ENCODE assay signal across 19 cellular contexts in the genomic region with DNA sequence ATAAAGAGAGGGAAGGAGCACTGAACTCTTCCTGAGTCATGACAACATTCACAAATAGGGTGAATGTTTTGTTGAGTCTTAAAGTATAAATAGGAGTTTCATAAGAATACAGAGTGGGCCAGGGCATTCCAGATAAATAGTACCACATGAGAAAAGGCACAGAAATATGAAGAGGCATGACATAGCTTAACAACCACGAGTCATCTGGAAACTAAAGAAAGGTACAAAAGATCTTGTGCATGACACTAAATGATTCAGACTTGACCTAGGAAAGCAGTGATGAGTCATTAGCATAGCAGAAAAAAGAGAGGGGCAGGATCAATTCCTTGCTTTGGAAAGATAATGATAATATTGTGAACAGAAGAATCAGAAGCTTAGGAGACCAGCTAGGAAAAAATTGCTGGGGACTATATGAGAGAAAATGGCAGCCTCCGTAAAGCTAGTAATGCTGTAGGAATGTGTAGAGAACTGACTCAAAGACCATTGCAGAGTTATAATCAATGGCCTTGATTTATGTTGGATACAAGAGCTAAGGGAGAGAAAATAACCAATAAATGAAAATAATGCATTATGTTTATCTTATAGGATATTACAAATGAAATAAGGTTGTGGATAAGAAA. TPM values are rescaled to one million over a fixed set of nuclear protein-coding genes. Genes with fewer than 3 reads are reported as not detected.
A peak's percentile ranks its signal among the peaks of the same experiment; 100 is the strongest.
DNase-seq lines count a peak whose midpoint lies in the region; TF ChIP-seq lines count a peak whose summit lies in the region.
"Had no signal": no experiment of that assay in that cellular context is flagged by ENCODE, and none has a peak within 500 bp of the region (broad histone marks: within the 10 kb centered on the region; RNA-seq: fewer than 3 reads in every experiment).

No MANE protein-coding gene starts in this region.

- peak overlapping the region; percentile 49 to 58 for H3K27ac ChIP-seq in tibial artery
- H3K27ac ChIP-seq: C4-2B had no signal

- TF ChIP-seq CTCF in MCF 10A (IDR thresholded peaks at IDR 0.05; ENCODE audit: unreplicated experiment) (no peak), foreskin fibroblast (IDR thresholded peaks at IDR 0.05; ENCODE audit: low read depth, low read length) (no peak), tibial artery (IDR thresholded peaks at IDR 0.05) (no peak)

- no peaks in the 10 kb centered on the region for H3K27me3 Mint-ChIP-seq in MCF 10A (ENCODE audit: insufficient read depth, unreplicated experiment)
- H3K27me3 Mint-ChIP-seq: activated B cell treated with CpG ODN at 0.5 μM for 24 hours; stimulated activated memory B cell treated with anti-CD40 and anti-IgM and Interleukin-4, amounts not matched to agents 10 μg/mL and 1 μg/mL and 100 μg/mL, for 72 hours had no signal

- DNase-seq in HS-27A (ENCODE audit: low read depth) (peak; percentile 51), MCF 10A (ENCODE audit: unreplicated experiment) (peak; percentile 46), foreskin fibroblast (peak; percentile 89 to 92), tibial artery (no peak), NCI-H2029 treated with DMSO at 0.1 percent for 48 hours (lab: John Stamatoyannopoulos, UW) (no peak), T-helper 2 cell (no peak), amniotic stem cell (lab: John Stamatoyannopoulos, UW) (no peak)
- DNase-seq: activated B cell treated with CpG ODN at 0.5 μM for 24 hours; activated naive CD4-positive, alpha-beta T cell; effector memory CD4-positive, alpha-beta T cell; kidney; mucosa of descending colon; NCI-H1694 treated with DMSO at 0.1 percent for 48 hours; NCI-H526 treated with DMSO at 0.1 percent for 48 hours; PC-3; T-helper 1 cell had no signal

- no peak overlapping the region for H3K4me3 Mint-ChIP-seq in MCF 10A (ENCODE audit: unreplicated experiment)
- H3K4me3 Mint-ChIP-seq: activated B cell treated with CpG ODN at 0.5 μM for 24 hours; stimulated activated memory B cell treated with anti-CD40 and anti-IgM and Interleukin-4, amounts not matched to agents 10 μg/mL and 1 μg/mL and 100 μg/mL, for 72 hours had no signal

- H3K9me3 Mint-ChIP-seq in MCF 10A (ENCODE audit: unreplicated experiment) = no peaks in the 10 kb centered on the region
- H3K9me3 Mint-ChIP-seq: stimulated activated memory B cell treated with anti-CD40 and anti-IgM and Interleukin-4, amounts not matched to agents 10 μg/mL and 1 μg/mL and 100 μg/mL, for 72 hours had no signal

- CTCF ChIA-PET in MCF 10A (lab: Yijun Ruan, JAX) = interaction anchor here (0.5 to 1.4 kb wide), 5 partner anchors 14 to 178 kb away, joined by 3 to 4 read pairs (median 3); no protein-coding TSS in a partner anchor

- POLR2A ChIA-PET in MCF 10A (lab: Yijun Ruan, JAX) = interaction anchor here (0.8 to 3.9 kb wide), 9 partner anchors 12 to 142 kb away, joined by 3 to 17 read pairs (median 4); a partner anchor contains a TSS

- H3K27ac Mint-ChIP-seq in MCF 10A (ENCODE audit: low read depth, unreplicated experiment) = peak overlapping the region; percentile 81
- H3K27ac Mint-ChIP-seq: activated B cell treated with CpG ODN at 0.5 μM for 24 hours; stimulated activated memory B cell treated with anti-CD40 and anti-IgM and Interleukin-4, amounts not matched to agents 10 μg/mL and 1 μg/mL and 100 μg/mL, for 72 hours had no signal

- H3K4me1 Mint-ChIP-seq in MCF 10A (ENCODE audit: insufficient read depth, unreplicated experiment) = peaks cover 51% of the 10 kb centered on the region
- H3K4me1 Mint-ChIP-seq: activated B cell treated with CpG ODN at 0.5 μM for 24 hours; stimulated activated memory B cell treated with anti-CD40 and anti-IgM and Interleukin-4, amounts not matched to agents 10 μg/mL and 1 μg/mL and 100 μg/mL, for 72 hours had no signal

- no peaks in the 10 kb centered on the region for H3K27me3 ChIP-seq in tibial artery

- H3K9me3 ChIP-seq in tibial artery = no peaks in the 10 kb centered on the region
- H3K9me3 ChIP-seq: mucosa of descending colon had no signal

- intact Hi-C loops in MCF 10A (cut with micrococcal nuclease) = loop anchor here (10.0 kb wide), 1 partner anchor 192 kb away; no protein-coding TSS in a partner anchor
- intact Hi-C loops in tibial artery (cut with DNase I; ENCODE audit: low total_unique reads) = loop anchor here (10.0 kb wide), 1 partner anchor 48 kb away; a partner anchor contains a TSS

- H3K36me3 Mint-ChIP-seq in MCF 10A (ENCODE audit: insufficient read depth, unreplicated experiment) = no peaks in the 10 kb centered on the region
- H3K36me3 Mint-ChIP-seq: stimulated activated memory B cell treated with anti-CD40 and anti-IgM and Interleukin-4, amounts not matched to agents 10 μg/mL and 1 μg/mL and 100 μg/mL, for 72 hours had no signal

- H3K4me1 ChIP-seq in tibial artery = peaks cover 0 to 86% (median 51%) of the 10 kb centered on the region in 4 donors

- H3K36me3 ChIP-seq in tibial artery = no peaks in the 10 kb centered on the region

- H3K4me3 ChIP-seq in foreskin fibroblast (ENCODE audit: low read depth in 1 of 2, low read length in 2 of 2) (no peak overlapping the region), tibial artery (no peak overlapping the region)
- H3K4me3 ChIP-seq: mucosa of descending colon, skin epidermis had no signal

- no TSS peak for BruUV-seq in MCF 10A (replicated peaks; lab: Mats Ljungman, UMichigan)

RNA-seq across cellular contexts. Expression of a gene that starts 47.6 kb away (rescaled TPM):
- 5.0 and 12.5 TPM in 2 replicates for total RNA-seq in MCF 10A (2022)
- total RNA-seq: activated B cell treated with CpG ODN at 0.5 μM for 24 hours, PC-3 had no signal

Comparison
In these comparisons a context has a peak if more than half of its experiments do, and no peak if none do; other contexts are left out.
1. DNase-seq: peak in HS-27A (single experiment), MCF 10A (single experiment) and foreskin fibroblast (2 of 2); none in tibial artery (0 of 2), NCI-H2029 treated with DMSO at 0.1 percent for 48 hours (single experiment), T-helper 2 cell (0 of 5) and amniotic stem cell (single experiment).